ENCODE assay signal across 9 cellular contexts in genomic region chr19:58563034-58563573, GRCh38. TPM values are rescaled to one million over a fixed set of nuclear protein-coding genes. Genes with fewer than 3 reads are reported as not detected.
DNase-seq lines count a peak whose midpoint lies in the region; ATAC-seq, FAIRE-seq and TF ChIP-seq lines count a peak whose summit lies in the region.
"Had no signal": no experiment of that assay in that cellular context is flagged by ENCODE, and none has a peak within 500 bp of the region (broad histone marks: within the 10 kb centered on the region; RNA-seq: fewer than 3 reads in every experiment).

No MANE protein-coding gene starts in this region.

- H3K9me3 ChIP-seq in left ventricle myocardium inferior (replicated peaks) = no peaks in the 10 kb centered on the region
- no peaks in the 10 kb centered on the region for H3K9me3 ChIP-seq in mononuclear cell (ENCODE audit: low read depth, low read length)
- no peaks in the 10 kb centered on the region for H3K9me3 ChIP-seq in uterus
- H3K9me3 ChIP-seq: SJSA1 had no signal

- DNase-seq in left ventricle myocardium inferior (peak; percentile 23), Right ventricle myocardium superior (no peak), bronchial epithelial cell (ENCODE audit: low read depth) (no peak), uterus (peak in 1 of 2 donors; percentile 41), mucosa of gallbladder (ENCODE audit: low spot score) (no peak), SW 1271 (lab: John Stamatoyannopoulos, UW) (no peak)

- FAIRE-seq in bronchial epithelial cell (lab: Jason Lieb, UNC) = no peak

- H3K27ac ChIP-seq in left ventricle myocardium inferior (replicated peaks) (peak overlapping the region; percentile 42), uterus (no peak overlapping the region)
- H3K27ac ChIP-seq: SJSA1 had no signal

- H3K36me3 ChIP-seq in left ventricle myocardium inferior = peaks cover 10% of the 10 kb centered on the region
- peaks cover 3% of the 10 kb centered on the region for H3K36me3 ChIP-seq in bronchial epithelial cell (ENCODE audit: control insufficient read depth, insufficient read depth, low read length)
- no peaks in the 10 kb centered on the region for H3K36me3 ChIP-seq in uterus

- H3K4me3 ChIP-seq in left ventricle myocardium inferior (peak overlapping the region; percentile 63), bronchial epithelial cell (ENCODE audit: low read depth, low read length) (peak overlapping the region; percentile 43), mononuclear cell (ENCODE audit: low read length) (peak overlapping the region; percentile 23), uterus (peak overlapping the region; percentile 18 to 41)
- H3K4me3 ChIP-seq: SJSA1 had no signal

- ATAC-seq in Right ventricle myocardium superior (ENCODE audit: poor library complexity) (no peak), HG03571 (IDR thresholded peaks at IDR 0.05; ENCODE audit: unreplicated experiment) (no peak)

- no peak for TF ChIP-seq POLR2A in uterus (IDR thresholded peaks at IDR 0.05)

- peaks cover 46% of the 10 kb centered on the region for H3K4me1 ChIP-seq in left ventricle myocardium inferior
- peaks cover 36% of the 10 kb centered on the region for H3K4me1 ChIP-seq in mononuclear cell (ENCODE audit: insufficient read depth, low read length)
- H3K4me1 ChIP-seq in uterus = peaks cover 0 to 18% of the 10 kb centered on the region in 2 donors

- no peaks in the 10 kb centered on the region for H3K27me3 ChIP-seq in left ventricle myocardium inferior (ENCODE audit: low read depth)
- H3K27me3 ChIP-seq in bronchial epithelial cell (ENCODE audit: control insufficient read depth, insufficient read depth, low read length) = no peaks in the 10 kb centered on the region
- peaks cover 16% of the 10 kb centered on the region for H3K27me3 ChIP-seq in mononuclear cell (ENCODE audit: insufficient read depth, low read length)
- no peaks in the 10 kb centered on the region for H3K27me3 ChIP-seq in uterus
- H3K27me3 ChIP-seq: SJSA1 had no signal

- intact Hi-C loops in left ventricle myocardium inferior (cut with micrococcal nuclease) (no loop called here), Right ventricle myocardium superior (cut with DNase I) (no loop called here), uterus (cut with DNase I; ENCODE audit: low total_unique reads) (no loop called here)

- TF ChIP-seq CTCF in left ventricle myocardium inferior (IDR thresholded peaks at IDR 0.05; ENCODE audit: borderline replicate concordance) = no peak
- no peak for TF ChIP-seq CTCF in bronchial epithelial cell (IDR thresholded peaks at IDR 0.05; ENCODE audit: insufficient read depth, low read length, severe bottlenecking)
- TF ChIP-seq CTCF in uterus (IDR thresholded peaks at IDR 0.05) = no peak

RNA-seq across cellular contexts. Expression of gene UBE2M, which starts 4.7 kb away (rescaled TPM):
- total RNA-seq in left ventricle myocardium inferior (116 TPM), Right ventricle myocardium superior (116 TPM), bronchial epithelial cell (128 and 159 TPM in 2 replicates), mononuclear cell (22.5 TPM), uterus (10 to 100 TPM in 3 of 4 donors, 1 to 10 TPM in 1; 6.1 to 63.7 (median 24.9) TPM), mucosa of gallbladder (64.0 TPM)

RNA-seq across cellular contexts. Expression of gene CHMP2A, which starts 8.2 kb away (rescaled TPM):
- total RNA-seq in left ventricle myocardium inferior = 124 TPM
- 115 TPM for total RNA-seq in Right ventricle myocardium superior
- 166 and 219 TPM in 2 replicates for total RNA-seq in bronchial epithelial cell
- 32.7 TPM for total RNA-seq in mononuclear cell
- 10 to 100 TPM; 30.9 to 77.8 (median 56.0) TPM for total RNA-seq in uterus
- total RNA-seq in mucosa of gallbladder = 154 TPM

RNA-seq across cellular contexts. Expression of gene MZF1, which starts 10.0 kb away (rescaled TPM):
- total RNA-seq in left ventricle myocardium inferior (10.9 TPM), Right ventricle myocardium superior (9.2 TPM), bronchial epithelial cell (14.7 and 17.8 TPM in 2 replicates), mononuclear cell (11.4 TPM), uterus (10 to 100 TPM; 26.5 to 41.5 (median 30.0) TPM), mucosa of gallbladder (67.6 TPM)

RNA-seq across cellular contexts. Expression of gene TRIM28, which starts 19.2 kb away (rescaled TPM):
- total RNA-seq in left ventricle myocardium inferior (136 TPM), Right ventricle myocardium superior (132 TPM), bronchial epithelial cell (270 and 277 TPM in 2 replicates), mononuclear cell (152 TPM), uterus (100 to 1,000 TPM; 192 to 322 (median 280) TPM), mucosa of gallbladder (286 TPM)

RNA-seq across cellular contexts. Expression of gene ZBTB45, which starts 43.5 kb away (rescaled TPM):
- total RNA-seq in left ventricle myocardium inferior = 10.2 TPM
- total RNA-seq in Right ventricle myocardium superior = 7.9 TPM
- total RNA-seq in bronchial epithelial cell = 3.4 and 5.1 TPM in 2 replicates
- 2.7 TPM for total RNA-seq in mononuclear cell
- 10 to 100 TPM in 1 of 4 donors, 1 to 10 TPM in 2, under 1 TPM in 1; 0.88 to 17.8 (median 3.8) TPM for total RNA-seq in uterus
- total RNA-seq in mucosa of gallbladder = 22.8 TPM
